11 cellular contexts compared by ENCODE assay signal in genomic region chr4:139243448-139244365, GRCh38. TPM values are rescaled to one million over a fixed set of nuclear protein-coding genes. Genes with fewer than 3 reads are reported as not detected.
DNase-seq lines count a peak whose midpoint lies in the region; ATAC-seq and TF ChIP-seq lines count a peak whose summit lies in the region.
"Had no signal": no experiment of that assay in that cellular context is flagged by ENCODE, and none has a peak within 500 bp of the region (broad histone marks: within the 10 kb centered on the region; RNA-seq: fewer than 3 reads in every experiment).

No MANE protein-coding gene starts in this region.

- peak overlapping the region; percentile 89 for H3K27ac Mint-ChIP-seq in osteocyte (ENCODE audit: unreplicated experiment)
- H3K27ac Mint-ChIP-seq in CD14-positive monocyte: peak overlapping the region in 1 of 7 donors; percentile 18

- H2AFZ ChIP-seq in PC-3 (ENCODE audit: low read length): 0 out of 2 replicates have a peak overlapping the region, but pooled peaks have one; percentile 29

- no peaks in the 10 kb centered on the region for H4K20me1 ChIP-seq in PC-3 (ENCODE audit: low read length)

- H3K79me2 ChIP-seq in PC-3 (ENCODE audit: low read length): no peaks in the 10 kb centered on the region

- H3K4me2 ChIP-seq in PC-3 (ENCODE audit: low read length): peak overlapping the region; percentile 47

- no peaks in the 10 kb centered on the region for H3K27me3 ChIP-seq in PC-3 (ENCODE audit: low read length)

- H3F3A ChIP-seq in PC-3 (ENCODE audit: low read length, unreplicated experiment): peaks cover 6% of the 10 kb centered on the region

- no peak overlapping the region for H3K4me3 Mint-ChIP-seq in osteocyte (ENCODE audit: unreplicated experiment)
- H3K4me3 Mint-ChIP-seq in CD14-positive monocyte: no peak overlapping the region
- H3K4me3 Mint-ChIP-seq: naive B cell had no signal

- no peaks in the 10 kb centered on the region for H3K36me3 Mint-ChIP-seq in osteocyte (ENCODE audit: unreplicated experiment)
- no peaks in the 10 kb centered on the region for H3K36me3 Mint-ChIP-seq in CD14-positive monocyte

- POLR2A ChIA-PET in PC-3 (lab: Charles Lee; ENCODE audit: unreplicated experiment): no interaction called here

- TF ChIP-seq POLR2A in erythroblast (IDR thresholded peaks at IDR 0.05; ENCODE audit: low read length): no peak

- peaks cover 41% of the 10 kb centered on the region for H3K4me1 ChIP-seq in PC-3 (ENCODE audit: insufficient read depth, low read length)

- H3K36me3 ChIP-seq in PC-3 (ENCODE audit: low read depth, low read length): no peaks in the 10 kb centered on the region

- H3K27me3 Mint-ChIP-seq in osteocyte (ENCODE audit: unreplicated experiment) (no peaks in the 10 kb centered on the region), CD14-positive monocyte (ENCODE audit: low read depth in 3 of 3) (peaks cover 0 to 3% (median 0%) of the 10 kb centered on the region in 3 donors)
- H3K27me3 Mint-ChIP-seq: naive B cell had no signal

- no peak overlapping the region for H3K4me3 ChIP-seq in PC-3 (ENCODE audit: low read length)

- H3K4me1 Mint-ChIP-seq in osteocyte (ENCODE audit: unreplicated experiment) (peaks cover 59% of the 10 kb centered on the region), CD14-positive monocyte (peaks cover 4% of the 10 kb centered on the region)

- TF ChIP-seq CTCF in PC-3 (conservative IDR thresholded peaks at IDR 0.05; ENCODE audit: low read depth, low read length) (no peak), osteocyte (IDR thresholded peaks at IDR 0.05) (no peak), CD14-positive monocyte (IDR thresholded peaks at IDR 0.05) (no peak)

- ATAC-seq in PC-3: peak; percentile 81
- ATAC-seq in HG03039 (IDR thresholded peaks at IDR 0.05; ENCODE audit: unreplicated experiment): no peak

- H3K9me3 ChIP-seq in PC-3 (ENCODE audit: low read length): no peaks in the 10 kb centered on the region

- intact Hi-C loops in PC-3 (cut with micrococcal nuclease): loop anchor here (2.0 kb wide), 1 partner anchor 51 kb away; no protein-coding TSS in a partner anchor
- intact Hi-C loops in CD14-positive monocyte (cut with micrococcal nuclease): no loop called here

- CTCF ChIA-PET in PC-3 (lab: Charles Lee): no interaction called here

- DNase-seq in EH (ENCODE audit: low read depth) (peak; percentile 99), PC-3 (peak; percentile 91), erythroblast (lab: John Stamatoyannopoulos, UW) (peak; percentile 7 to 25), osteocyte (ENCODE audit: extremely low spot score, unreplicated experiment) (peak; percentile 6), COLO668 (lab: John Stamatoyannopoulos, UW; ENCODE audit: unreplicated experiment) (no peak), CD14-positive monocyte (ENCODE audit: low spot score) (no peak), substantia nigra (lab: John Stamatoyannopoulos, UW) (no peak)
- DNase-seq: DND-41, naive B cell, T-helper 2 cell had no signal

- peak overlapping the region; percentile 88 for H3K27ac ChIP-seq in PC-3 (ENCODE audit: low read length)
- H3K27ac ChIP-seq in substantia nigra (ENCODE audit: low read depth, low read length, poor library complexity, severe bottlenecking): no peak overlapping the region

- H3K9ac ChIP-seq in PC-3 (ENCODE audit: low read length): peak overlapping the region; percentile 28; the same call in 1 of the 2 replicates

- no peaks in the 10 kb centered on the region for H3K9me2 ChIP-seq in PC-3 (replicated peaks; ENCODE audit: low read length)

- H3K9me3 Mint-ChIP-seq in osteocyte (ENCODE audit: unreplicated experiment): peaks cover 8% of the 10 kb centered on the region
- H3K9me3 Mint-ChIP-seq in CD14-positive monocyte: peaks cover 0 to 12% (median 7%) of the 10 kb centered on the region in 7 donors

- no TSS peak for BruUV-seq in PC-3 (replicated peaks; lab: Mats Ljungman, UMichigan)

RNA-seq across cellular contexts. Expression of gene MGARP, which starts 36.3 kb away (rescaled TPM):
- total RNA-seq in PC-3 (2014; rRNA removed) (0.33 TPM in 1 of 2 replicates, not detected in the other), osteocyte (5.1 and 5.2 TPM in 2 replicates)
- polyA plus RNA-seq in CD14-positive monocyte: under 1 TPM in 1 of 2 donors, not detected in 1; 0.19 TPM

RNA-seq across cellular contexts. Expression of gene NAA15, which starts 57.6 kb away (rescaled TPM):
- total RNA-seq in PC-3 (2014; rRNA removed) (40.0 and 41.0 TPM in 2 replicates), osteocyte (35.1 and 36.8 TPM in 2 replicates)
- 10 to 100 TPM in 1 of 2 donors, 1 to 10 TPM in 1; 8.8 to 20.2 TPM for polyA plus RNA-seq in CD14-positive monocyte

RNA-seq across cellular contexts. Expression of gene NDUFC1, which starts 58.6 kb away (rescaled TPM):
- total RNA-seq in PC-3 (2014; rRNA removed) (62.2 and 92.9 TPM in 2 replicates), osteocyte (40.9 and 43.7 TPM in 2 replicates)
- polyA plus RNA-seq in CD14-positive monocyte: 100 to 1,000 TPM; 123 to 134 TPM

Comparison
In these comparisons a context has a peak if more than half of its experiments do, and no peak if none do; other contexts are left out.
1. DNase-seq: peak in EH (single experiment), PC-3 (single experiment), erythroblast (2 of 2) and osteocyte (single experiment); none in COLO668 (single experiment), CD14-positive monocyte (single experiment) and substantia nigra (0 of 49).